ENCODE assay signal across 23 cellular contexts in genomic region chr5:82986404-82986803, GRCh38.
"Had no signal": no experiment of that assay in that cellular context is flagged by ENCODE, and none has a peak within 500 bp of the region (broad histone marks: within the 10 kb centered on the region; RNA-seq: fewer than 3 reads in every experiment).

No MANE protein-coding gene starts in this region.

- H3K27ac ChIP-seq: breast epithelium, colonic mucosa, esophagus muscularis mucosa, left ventricle myocardium inferior, neural progenitor cell, sigmoid colon, transverse colon, uterus had no signal

- H3K4me3 ChIP-seq: breast epithelium, colonic mucosa, esophagus muscularis mucosa, left ventricle myocardium inferior, neural progenitor cell, sigmoid colon, smooth muscle cell, transverse colon, uterus had no signal

- H3K4me2 ChIP-seq: neural progenitor cell, smooth muscle cell had no signal

- H3K27me3 ChIP-seq: breast epithelium, colonic mucosa, esophagus muscularis mucosa, neural progenitor cell, sigmoid colon, transverse colon, uterus had no signal

- H3K36me3 ChIP-seq: breast epithelium, colonic mucosa, esophagus muscularis mucosa, left ventricle myocardium inferior, neural progenitor cell, sigmoid colon, transverse colon, uterus had no signal

- H3K9ac ChIP-seq: neural progenitor cell had no signal

- H3K9me3 ChIP-seq: breast epithelium, colonic mucosa, left ventricle myocardium inferior, sigmoid colon, transverse colon, uterus had no signal

- DNase-seq: activated CD4-positive, alpha-beta memory T cell treated with anti-CD3 and anti-CD28 coated beads, Interleukin-2, amount 10 ng/mL, durations not matched to agents 7 days and 5 days; activated CD4-positive, alpha-beta T cell treated with anti-CD3 and anti-CD28 coated beads for 4 hours; activated CD4-positive, CD25-positive, alpha-beta regulatory T cell; activated effector memory CD4-positive, alpha-beta T cell treated with Interleukin-2 at 50 U/mL for 16 hours; activated naive CD4-positive, alpha-beta T cell treated with anti-CD3 and anti-CD28 coated beads for 36 hours; activated naive CD8-positive, alpha-beta T cell treated with anti-CD3 and anti-CD28 coated beads, Interleukin-2, amount 10 ng/mL, durations not matched to agents 7 days and 5 days; activated T-cell treated with anti-CD3 and anti-CD28 coated beads, Interleukin-2, amount 50 U/mL, for 72 hours; amniotic stem cell; colonic mucosa; hippocampal formation; left ventricle myocardium inferior; naive thymus-derived CD4-positive, alpha-beta T cell; retina; sigmoid colon; stimulated activated CD4-positive, alpha-beta T cell treated with anti-CD3 and anti-CD28 coated beads, Interleukin-15, amount 100 ng/mL, for 24 hours; stimulated activated CD8-positive, alpha-beta memory T cell treated with anti-CD3 and anti-CD28 coated beads, Interleukin-4, amount 100 ng/mL, for 48 hours; stimulated activated naive B cell treated with anti-CD40 and anti-IgM and Interleukin-4, amounts not matched to agents 10 μg/mL and 1 μg/mL and 100 μg/mL, for 72 hours; transverse colon; uterus had no signal
